12 cellular contexts compared by ENCODE assay signal in the genomic region with DNA sequence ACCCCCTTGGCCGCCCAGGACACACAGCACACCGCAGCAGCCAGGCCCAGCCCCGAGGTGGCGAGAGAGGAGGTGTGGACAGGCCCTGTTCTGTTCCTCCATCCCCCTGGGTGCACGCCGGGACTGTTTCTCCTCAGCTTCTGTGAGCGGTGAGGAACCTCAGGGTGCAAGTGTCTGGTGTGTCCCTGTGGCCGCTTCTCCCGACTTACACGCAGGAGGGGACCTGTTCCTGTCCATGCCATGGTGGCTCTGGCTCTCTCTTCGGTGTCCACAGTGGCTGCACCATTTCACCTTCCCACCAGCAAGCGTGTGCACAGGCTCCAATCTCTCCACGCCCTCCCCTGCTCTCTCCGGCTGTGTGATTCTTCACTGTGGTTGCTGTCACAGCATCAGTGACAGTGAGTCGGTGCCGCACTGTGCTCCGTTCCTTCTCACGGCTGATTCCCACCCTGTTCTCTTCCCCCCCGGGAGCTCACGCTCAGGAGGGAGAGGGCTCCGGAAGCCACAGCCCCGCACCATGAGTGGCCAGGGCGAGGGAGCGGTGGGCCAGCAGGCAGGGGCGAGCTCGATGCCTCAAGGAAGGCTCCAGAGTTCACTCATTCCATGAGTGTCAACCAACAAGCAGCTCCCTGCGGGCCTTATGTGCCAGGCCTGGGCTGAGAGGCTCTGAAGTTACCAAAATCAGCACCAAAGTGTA. TPM values are rescaled to one million over a fixed set of nuclear protein-coding genes. Genes with fewer than 3 reads are reported as not detected.
DNase-seq lines count a peak whose midpoint lies in the region; ATAC-seq, FAIRE-seq and TF ChIP-seq lines count a peak whose summit lies in the region.
"Had no signal": no experiment of that assay in that cellular context is flagged by ENCODE, and none has a peak within 500 bp of the region (broad histone marks: within the 10 kb centered on the region; RNA-seq: fewer than 3 reads in every experiment).

No MANE protein-coding gene starts in this region.

- H2BK20ac ChIP-seq in H9 (ENCODE audit: low read depth, low read length, poor library complexity, severe bottlenecking), result no peak overlapping the region

- ATAC-seq in HCT116 (peak; percentile 13), lower lobe of right lung (no peak)

- no peak for DNase-seq in HCT116 (ENCODE audit: low read depth, low spot score)
- no peak for DNase-seq in bronchial epithelial cell (ENCODE audit: low read depth)
- DNase-seq in lower lobe of right lung, result peak; percentile 46
- no peak for DNase-seq in substantia nigra (lab: John Stamatoyannopoulos, UW)
- no peak for DNase-seq in activated naive CD8-positive, alpha-beta T cell treated with anti-CD3 and anti-CD28 coated beads for 36 hours
- no peak for DNase-seq in GM20000 (ENCODE audit: low spot score)
- DNase-seq in H9, result no peak
- no peak for DNase-seq in effector memory CD4-positive, alpha-beta T cell
- DNase-seq: NCI-H510A had no signal

- RAD21 ChIA-PET in HCT116 (lab: Charles Lee; ENCODE audit: low non-redundant PET in 1 of 2, low total read pairs in 2 of 2, uncharacterized antibody in 2 of 2, unreplicated experiment in 2 of 2), result interaction anchor here in 1 of 2 experiments (0.8 to 1.0 kb wide), 2 partner anchors 41 to 121 kb away, joined by 3 read pairs; no protein-coding TSS in a partner anchor

- CTCF ChIA-PET in HCT116 (lab: Charles Lee), result interaction anchor here (1.0 to 4.2 kb wide), 5 partner anchors 9 to 126 kb away, joined by 3 to 32 read pairs (median 10); no protein-coding TSS in a partner anchor

- TF ChIP-seq POLR2A in HCT116 (IDR thresholded peaks at IDR 0.05; ENCODE audit: borderline replicate concordance, extremely low read depth, insufficient read depth, insufficient read length), result no peak

- TF ChIP-seq RAD21 in HCT116 (IDR thresholded peaks at IDR 0.05; ENCODE audit: low read depth), result no peak

- no peak for TF ChIP-seq CTCF in HCT116 (IDR thresholded peaks at IDR 0.05 in 2 of 3, conservative IDR thresholded peaks at IDR 0.05 in 1 of 3; ENCODE audit: borderline replicate concordance in 1 of 3, insufficient read depth in 1 of 3, low read depth in 2 of 3, low read length in 2 of 3)
- TF ChIP-seq CTCF in bronchial epithelial cell (IDR thresholded peaks at IDR 0.05; ENCODE audit: insufficient read depth, low read length, severe bottlenecking), result no peak
- no peak for TF ChIP-seq CTCF in lower lobe of right lung (IDR thresholded peaks at IDR 0.05)
- TF ChIP-seq CTCF in GM20000 (IDR thresholded peaks at IDR 0.05; ENCODE audit: extremely low read depth, missing control alignments), result no peak
- TF ChIP-seq CTCF in H9 (conservative IDR thresholded peaks at IDR 0.05), result no peak

- no peak overlapping the region for H4K8ac ChIP-seq in H9 (replicated peaks; ENCODE audit: insufficient read length, low read depth, low read length)

- H4K5ac ChIP-seq in H9 (ENCODE audit: insufficient read length, low read depth, low read length), result no peak overlapping the region

- no peak overlapping the region for H3K18ac ChIP-seq in H9 (ENCODE audit: insufficient read length, low read depth, low read length)

- no peaks in the 10 kb centered on the region for H3K23me2 ChIP-seq in H9 (ENCODE audit: insufficient read length, low read depth, low read length, poor library complexity, severe bottlenecking)

- no peak overlapping the region for H3K56ac ChIP-seq in H9 (ENCODE audit: insufficient read length, low read depth, low read length)

- no TSS peak for BruUV-seq in HCT116 (replicated peaks; lab: Mats Ljungman, UMichigan)

- peak; percentile 32 for FAIRE-seq in bronchial epithelial cell (lab: Jason Lieb, UNC)
- FAIRE-seq: frontal cortex, H54 had no signal

- H3K9me2 ChIP-seq in HCT116 (ENCODE audit: insufficient read depth), result no peaks in the 10 kb centered on the region

- whole genome bisulfite sequencing in H9 (ENCODE audit: extremely low coverage, insufficient read length, low lambda C conversion rate), result no CpG with 5 or more reads among the region's 27 CpGs

- H3K4me1 Mint-ChIP-seq in activated naive CD8-positive, alpha-beta T cell treated with anti-CD3 and anti-CD28 coated beads for 36 hours, result no peaks in the 10 kb centered on the region
- peaks cover 3% of the 10 kb centered on the region in 2 experiments; a peak in 3 of 4 replicates for H3K4me1 Mint-ChIP-seq in H9

- no peak overlapping the region for H4K91ac ChIP-seq in H9 (ENCODE audit: insufficient read length, low read depth, low read length)

- no peaks in the 10 kb centered on the region for H3K9me3 ChIP-seq in HCT116 (ENCODE audit: control insufficient read depth in 1 of 2, insufficient read depth in 1 of 2, low read depth in 1 of 2, low read length in 2 of 2)
- no peaks in the 10 kb centered on the region for H3K9me3 ChIP-seq in lower lobe of right lung
- no peaks in the 10 kb centered on the region for H3K9me3 ChIP-seq in H9 (ENCODE audit: control insufficient read depth, low read depth, low read length)
- H3K9me3 ChIP-seq in effector memory CD4-positive, alpha-beta T cell (ENCODE audit: control insufficient read depth, low read length), result no peaks in the 10 kb centered on the region

- H3K4me3 Mint-ChIP-seq in activated naive CD8-positive, alpha-beta T cell treated with anti-CD3 and anti-CD28 coated beads for 36 hours, result no peak overlapping the region
- H3K4me3 Mint-ChIP-seq in H9, result no peak overlapping the region
- H3K4me3 Mint-ChIP-seq: neural crest cell had no signal

- H2AFZ ChIP-seq in HCT116 (ENCODE audit: low read depth, low read length, poor library complexity, severe bottlenecking) (no peak overlapping the region), H9 (ENCODE audit: low read length) (no peak overlapping the region)

- no peak overlapping the region for H2AK5ac ChIP-seq in H9 (ENCODE audit: insufficient read length, low read length)

- no peaks in the 10 kb centered on the region for H3K36me3 Mint-ChIP-seq in activated naive CD8-positive, alpha-beta T cell treated with anti-CD3 and anti-CD28 coated beads for 36 hours
- peaks cover 0 to 3% (median 0%) of the 10 kb centered on the region in 3 experiments; a peak in 1 of 7 replicates for H3K36me3 Mint-ChIP-seq in H9 (ENCODE audit: insufficient read depth in 1 of 3, low read depth in 3 of 3)

- H4K20me1 ChIP-seq in HCT116 (ENCODE audit: insufficient read depth), result no peaks in the 10 kb centered on the region
- no peaks in the 10 kb centered on the region for H4K20me1 ChIP-seq in H9 (ENCODE audit: control insufficient read depth, insufficient read depth, insufficient read length)

- no peaks in the 10 kb centered on the region for H3K9me3 Mint-ChIP-seq in activated naive CD8-positive, alpha-beta T cell treated with anti-CD3 and anti-CD28 coated beads for 36 hours
- H3K9me3 Mint-ChIP-seq in H9, result peaks cover 2 to 4% of the 10 kb centered on the region in 2 experiments; a peak in 2 of 5 replicates

- no peak overlapping the region for H2BK12ac ChIP-seq in H9 (ENCODE audit: insufficient read length, low read depth, low read length)

- no peak overlapping the region for H3K23ac ChIP-seq in H9 (ENCODE audit: insufficient read length, low read depth, low read length)

- POLR2A ChIA-PET in HCT116 (lab: Charles Lee), result interaction anchor here (0.8 kb wide), 1 partner anchor 11 kb away, joined by 3 read pairs; no protein-coding TSS in a partner anchor

- H3K9ac ChIP-seq in HCT116 (ENCODE audit: low read length) (no peak overlapping the region), H9 (ENCODE audit: extremely low read depth, insufficient read length, low read length) (no peak overlapping the region)

- H3K27ac ChIP-seq in HCT116 (ENCODE audit: low read depth, low read length) (no peak overlapping the region), lower lobe of right lung (peak overlapping the region; percentile 84), substantia nigra (ENCODE audit: low read depth, low read length, poor library complexity, severe bottlenecking) (peak overlapping the region; percentile 76), H9 (ENCODE audit: insufficient read length, low read depth, low read length) (no peak overlapping the region)
- H3K27ac ChIP-seq in effector memory CD4-positive, alpha-beta T cell (ENCODE audit: insufficient read depth, low read length, poor library complexity, severe bottlenecking), result no peak overlapping the region

- H3K4me1 ChIP-seq in HCT116 (ENCODE audit: control insufficient read depth in 1 of 2, insufficient read depth in 2 of 2, low read length in 2 of 2) (no peaks in the 10 kb centered on the region), lower lobe of right lung (peaks cover 52% of the 10 kb centered on the region), H9 (ENCODE audit: insufficient read depth, low read length) (no peaks in the 10 kb centered on the region)
- H3K4me1 ChIP-seq in effector memory CD4-positive, alpha-beta T cell (ENCODE audit: control insufficient read depth, insufficient read depth, low read length, poor library complexity, severe bottlenecking), result peaks cover 2% of the 10 kb centered on the region

- no peak overlapping the region for H3T11ph ChIP-seq in H9 (ENCODE audit: low read length)

- no peak overlapping the region for H3K4ac ChIP-seq in H9 (ENCODE audit: low read depth, low read length)

- H3K36me3 ChIP-seq in HCT116 (ENCODE audit: control insufficient read depth in 1 of 2, insufficient read depth in 2 of 2, low read length in 2 of 2), result no peaks in the 10 kb centered on the region
- no peaks in the 10 kb centered on the region for H3K36me3 ChIP-seq in bronchial epithelial cell (ENCODE audit: control insufficient read depth, insufficient read depth, low read length)
- H3K36me3 ChIP-seq in lower lobe of right lung, result no peaks in the 10 kb centered on the region
- H3K36me3 ChIP-seq in effector memory CD4-positive, alpha-beta T cell (ENCODE audit: control insufficient read depth, insufficient read depth, low read length), result no peaks in the 10 kb centered on the region

- no peaks in the 10 kb centered on the region for H3K79me1 ChIP-seq in H9 (ENCODE audit: insufficient read depth, low read depth, low read length, poor library complexity, severe bottlenecking)

- H2BK120ac ChIP-seq in H9 (ENCODE audit: low read depth, low read length, poor library complexity, severe bottlenecking), result no peak overlapping the region

- H3K14ac ChIP-seq in H9 (ENCODE audit: insufficient read depth, low read length), result no peak overlapping the region

- intact Hi-C loops in HCT116 (cut with micrococcal nuclease), result loop anchor here (1.0 to 2.0 kb wide), 2 partner anchors 121 to 319 kb away; no protein-coding TSS in a partner anchor
- intact Hi-C loops in lower lobe of right lung (cut with DNase I), result no loop called here

- no peak overlapping the region for H2BK15ac ChIP-seq in H9 (ENCODE audit: low read depth, low read length)

- H3K79me2 ChIP-seq in HCT116 (ENCODE audit: insufficient read depth, low read length), result no peaks in the 10 kb centered on the region
- H3K79me2 ChIP-seq in H9 (ENCODE audit: insufficient read depth, low read length), result no peaks in the 10 kb centered on the region

- no peak overlapping the region for H3K27ac Mint-ChIP-seq in activated naive CD8-positive, alpha-beta T cell treated with anti-CD3 and anti-CD28 coated beads for 36 hours
- H3K27ac Mint-ChIP-seq in H9, result peak overlapping the region in 1 of 3 experiments; percentile 69; a peak in 1 of 7 replicates

- H2BK5ac ChIP-seq in H9 (ENCODE audit: insufficient read length, low read length), result no peak overlapping the region

- peaks cover 9% of the 10 kb centered on the region for H3K27me3 Mint-ChIP-seq in activated naive CD8-positive, alpha-beta T cell treated with anti-CD3 and anti-CD28 coated beads for 36 hours
- H3K27me3 Mint-ChIP-seq in H9 (ENCODE audit: low read depth), result peaks cover 18% of the 10 kb centered on the region

- H3K4me3 ChIP-seq in HCT116 (replicated peaks in 1 of 2; ENCODE audit: low read depth in 1 of 2, low read length in 2 of 2), result no peak overlapping the region
- H3K4me3 ChIP-seq in bronchial epithelial cell (ENCODE audit: low read depth, low read length), result no peak overlapping the region
- no peak overlapping the region for H3K4me3 ChIP-seq in lower lobe of right lung
- H3K4me3 ChIP-seq in effector memory CD4-positive, alpha-beta T cell (ENCODE audit: insufficient read depth, low read depth, low read length, poor library complexity, severe bottlenecking), result no peak overlapping the region

- H3K4me2 ChIP-seq in HCT116 (ENCODE audit: low read length) (no peak overlapping the region), H9 (ENCODE audit: insufficient read depth, insufficient read length, low read length) (no peak overlapping the region)

- H3K27me3 ChIP-seq in HCT116 (ENCODE audit: insufficient read depth, low read length), result no peaks in the 10 kb centered on the region
- H3K27me3 ChIP-seq in bronchial epithelial cell (ENCODE audit: control insufficient read depth, insufficient read depth, low read length), result no peaks in the 10 kb centered on the region
- H3K27me3 ChIP-seq in lower lobe of right lung (ENCODE audit: low read depth), result no peaks in the 10 kb centered on the region
- H3K27me3 ChIP-seq in H9 (ENCODE audit: insufficient read depth, low read length), result no peaks in the 10 kb centered on the region
- no peaks in the 10 kb centered on the region for H3K27me3 ChIP-seq in effector memory CD4-positive, alpha-beta T cell (replicated peaks; ENCODE audit: control insufficient read depth, insufficient read depth, low read length, poor library complexity, severe bottlenecking)

RNA-seq across cellular contexts. Expression of a gene that starts 18.6 kb away (rescaled TPM):
- total RNA-seq in HCT116 (2021; ENCODE audit: unreplicated experiment) (10.5 TPM), bronchial epithelial cell (18.2 and 23.9 TPM in 2 replicates), lower lobe of right lung (6.3 TPM), H9 (2021) (0.09 and 0.31 TPM in 2 replicates)
- polyA plus RNA-seq in HCT116 (2012), result 12.9 and 15.2 TPM in 2 replicates
- total RNA-seq in activated naive CD8-positive, alpha-beta T cell treated with anti-CD3 and anti-CD28 coated beads for 36 hours, result not detected

Comparison
In these comparisons a context has a peak if more than half of its experiments do, and no peak if none do; other contexts are left out.
1. H3K27ac ChIP-seq: peak in lower lobe of right lung (single experiment) and substantia nigra (single experiment); none in HCT116 (single experiment), H9 (single experiment) and effector memory CD4-positive, alpha-beta T cell (single experiment).